In genomic region chr12:27331299-27331926, GRCh38 we compare ENCODE assay signal across 8 cellular contexts. TPM values are rescaled to one million over a fixed set of nuclear protein-coding genes. Genes with fewer than 3 reads are reported as not detected.
DNase-seq lines count a peak whose midpoint lies in the region; ATAC-seq and TF ChIP-seq lines count a peak whose summit lies in the region.

No MANE protein-coding gene starts in this region.

- H4K20me1 ChIP-seq in PC-3 (ENCODE audit: low read length) = no peaks in the 10 kb centered on the region

- H3F3A ChIP-seq in PC-3 (ENCODE audit: low read length, unreplicated experiment) = peaks cover 30% of the 10 kb centered on the region

- H3K4me1 ChIP-seq in PC-3 (ENCODE audit: insufficient read depth, low read length) = peaks cover 52% of the 10 kb centered on the region
- H3K4me1 ChIP-seq in parathyroid adenoma = no peaks in the 10 kb centered on the region

- H2AFZ ChIP-seq in PC-3 (ENCODE audit: low read length) (0 out of 2 replicates have a peak overlapping the region, but pooled peaks have one; percentile 5), parathyroid adenoma (peak overlapping the region; percentile 89)

- H3K27ac ChIP-seq in PC-3 (ENCODE audit: low read length) (peak overlapping the region; percentile 95), parathyroid adenoma (no peak overlapping the region)

- peak; percentile 42 for ATAC-seq in HG02642 (IDR thresholded peaks at IDR 0.05; ENCODE audit: poor library complexity, unreplicated experiment)
- peak; percentile 61 for ATAC-seq in PC-3
- ATAC-seq in HG03025 (IDR thresholded peaks at IDR 0.05; ENCODE audit: low FRiP score, unreplicated experiment) = no peak

- DNase-seq in NK-92 treated with Interleukin-12 subunit alpha and Interleukin-12 subunit beta, amount 100 ng/mL, for 24 hours (lab: John Stamatoyannopoulos, UW) = peak; percentile 7
- DNase-seq in NK-92 (lab: John Stamatoyannopoulos, UW; ENCODE audit: unreplicated experiment) (no peak), PC-3 (peak; percentile 99), dedifferentiated amniotic fluid mesenchymal stem cell (ENCODE audit: extremely low spot score) (peak; percentile 70), amygdala (lab: John Stamatoyannopoulos, UW) (no peak)

- H3K9me2 ChIP-seq in PC-3 (replicated peaks; ENCODE audit: low read length) = no peaks in the 10 kb centered on the region

- H3K9ac ChIP-seq in PC-3 (ENCODE audit: low read length) (peak overlapping the region; percentile 91), parathyroid adenoma (no peak overlapping the region)

- no peaks in the 10 kb centered on the region for H3K36me3 ChIP-seq in PC-3 (ENCODE audit: low read depth, low read length)
- H3K36me3 ChIP-seq in parathyroid adenoma (ENCODE audit: control insufficient read depth, insufficient read depth, low read length) = no peaks in the 10 kb centered on the region

- TF ChIP-seq CTCF in PC-3 (conservative IDR thresholded peaks at IDR 0.05; ENCODE audit: low read depth, low read length) = no peak
- TF ChIP-seq CTCF in parathyroid adenoma (IDR thresholded peaks at IDR 0.05) = no peak

- intact Hi-C loops in PC-3 (cut with micrococcal nuclease) = loop anchor here (1.0 to 10.0 kb wide), 6 partner anchors 12 to 371 kb away; no protein-coding TSS in a partner anchor

- H3K27me3 ChIP-seq in PC-3 (ENCODE audit: low read length) (no peaks in the 10 kb centered on the region), parathyroid adenoma (ENCODE audit: control insufficient read depth, insufficient read depth, low read length) (no peaks in the 10 kb centered on the region)

- CTCF ChIA-PET in PC-3 (lab: Charles Lee) = interaction anchor here (0.6 to 0.9 kb wide), 5 partner anchors 12 to 490 kb away, joined by 3 to 5 read pairs (median 4); no protein-coding TSS in a partner anchor

- peaks cover 46% of the 10 kb centered on the region for H3K79me2 ChIP-seq in PC-3 (ENCODE audit: low read length)
- no peaks in the 10 kb centered on the region for H3K79me2 ChIP-seq in parathyroid adenoma

- BruUV-seq in PC-3 (replicated peaks; lab: Mats Ljungman, UMichigan) = no TSS peak

- H3K9me3 ChIP-seq in PC-3 (ENCODE audit: low read length) = no peaks in the 10 kb centered on the region
- H3K9me3 ChIP-seq in parathyroid adenoma (ENCODE audit: control insufficient read depth, low read length) = no peaks in the 10 kb centered on the region

- H3K4me2 ChIP-seq in PC-3 (ENCODE audit: low read length) (peak overlapping the region; percentile 93), parathyroid adenoma (ENCODE audit: low read length) (no peak overlapping the region)

- H3K4me3 ChIP-seq in PC-3 (ENCODE audit: low read length) (peak overlapping the region; percentile 83), parathyroid adenoma (ENCODE audit: low read depth, low read length) (no peak overlapping the region)

- POLR2A ChIA-PET in PC-3 (lab: Charles Lee; ENCODE audit: unreplicated experiment) = interaction anchor here (0.5 to 1.7 kb wide), 4 partner anchors 12 to 1422 kb away, joined by 3 to 11 read pairs (median 4); no protein-coding TSS in a partner anchor

RNA-seq across cellular contexts. Expression of gene BMAL2, which starts 1.2 kb away (rescaled TPM):
- 126 and 137 TPM in 2 replicates for total RNA-seq in PC-3 (2014; rRNA removed)

Comparison
In these comparisons a context has a peak if more than half of its experiments do, and no peak if none do; other contexts are left out.
1. DNase-seq: peak in NK-92 treated with Interleukin-12 subunit alpha and Interleukin-12 subunit beta, amount 100 ng/mL, for 24 hours (single experiment), PC-3 (single experiment) and dedifferentiated amniotic fluid mesenchymal stem cell (single experiment); none in NK-92 (single experiment) and amygdala (0 of 56).